Comparison of ENCODE assay signal across 9 cellular contexts in the genomic region with DNA sequence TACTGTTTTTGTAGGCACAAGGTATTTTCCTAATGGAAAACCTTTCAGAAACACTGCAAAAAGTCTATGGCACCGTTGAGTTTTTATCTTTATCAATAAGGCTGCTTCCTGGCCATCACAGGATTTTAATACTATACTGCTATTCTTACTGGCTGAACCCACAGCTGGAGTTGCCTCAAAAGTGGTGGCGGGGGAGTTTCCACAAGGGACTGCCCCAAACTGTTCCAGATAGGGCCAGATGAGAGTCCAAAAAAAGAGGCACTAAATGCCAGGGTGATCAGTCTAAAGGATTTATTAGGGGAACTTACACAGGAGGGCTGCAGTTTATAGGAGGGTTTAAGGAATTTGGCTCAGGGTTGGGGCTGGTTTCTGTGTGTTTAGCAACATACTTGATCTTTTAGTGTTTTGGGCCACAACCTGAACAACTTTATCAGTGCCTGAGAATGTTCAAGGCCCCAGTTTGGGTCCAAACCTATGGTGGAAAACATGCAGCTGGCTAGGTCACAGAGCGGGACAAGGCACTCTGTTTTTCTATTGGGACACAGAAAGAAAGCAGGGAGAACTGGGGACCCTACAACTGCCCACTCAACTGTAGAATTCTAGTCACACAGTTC. TPM values are rescaled to one million over a fixed set of nuclear protein-coding genes. Genes with fewer than 3 reads are reported as not detected.
DNase-seq lines count a peak whose midpoint lies in the region; ATAC-seq and TF ChIP-seq lines count a peak whose summit lies in the region.
"Had no signal": no experiment of that assay in that cellular context is flagged by ENCODE, and none has a peak within 500 bp of the region (broad histone marks: within the 10 kb centered on the region; RNA-seq: fewer than 3 reads in every experiment).

No MANE protein-coding gene starts in this region.

- ATAC-seq in GM19395 (IDR thresholded peaks at IDR 0.05; ENCODE audit: unreplicated experiment) (peak; percentile 64), HG03095 (IDR thresholded peaks at IDR 0.05; ENCODE audit: unreplicated experiment) (peak; percentile 69), GM21367 (IDR thresholded peaks at IDR 0.05; ENCODE audit: unreplicated experiment) (no peak)

- peak overlapping the region; percentile 71 for H3K27ac Mint-ChIP-seq in activated T-helper 1 cell treated with anti-CD3 and anti-CD28 coated beads, Interleukin-12 subunit alpha, Interleukin-12 subunit beta, Interleukin-2, Interleukin-4 antibody, amounts not matched to agents 30 ng/mL and 10 ng/mL and 1 ng/mL, durations not matched to agents 14 hours and 24 hours and 36 hours

- H3K27me3 Mint-ChIP-seq in activated T-helper 1 cell treated with anti-CD3 and anti-CD28 coated beads, Interleukin-12 subunit alpha, Interleukin-12 subunit beta, Interleukin-2, Interleukin-4 antibody, amounts not matched to agents 30 ng/mL and 10 ng/mL and 1 ng/mL, durations not matched to agents 14 hours and 24 hours and 36 hours (ENCODE audit: insufficient read depth): no peaks in the 10 kb centered on the region

- H3K9me3 Mint-ChIP-seq in activated T-helper 1 cell treated with anti-CD3 and anti-CD28 coated beads, Interleukin-12 subunit alpha, Interleukin-12 subunit beta, Interleukin-2, Interleukin-4 antibody, amounts not matched to agents 30 ng/mL and 10 ng/mL and 1 ng/mL, durations not matched to agents 14 hours and 24 hours and 36 hours: no peaks in the 10 kb centered on the region

- DNase-seq in GM10248 (ENCODE audit: extremely low spot score) (peak; percentile 29), NCI-H1930 (lab: John Stamatoyannopoulos, UW) (no peak), coronary artery (ENCODE audit: low spot score) (no peak), HK-2 (ENCODE audit: unreplicated experiment) (no peak)
- DNase-seq in activated T-helper 1 cell treated with anti-CD3 and anti-CD28 coated beads, Interleukin-12 subunit alpha, Interleukin-12 subunit beta, Interleukin-2, Interleukin-4 antibody, amounts not matched to agents 30 ng/mL and 10 ng/mL and 1 ng/mL, durations not matched to agents 14 hours and 24 hours and 36 hours (ENCODE audit: low spot score): no peak
- DNase-seq: cortex of kidney had no signal

- POLR2A ChIA-PET in GM10248 (lab: Yijun Ruan, JAX): no interaction called here

- intact Hi-C loops in activated T-helper 1 cell treated with anti-CD3 and anti-CD28 coated beads, Interleukin-12 subunit alpha, Interleukin-12 subunit beta, Interleukin-2, Interleukin-4 antibody, amounts not matched to agents 30 ng/mL and 10 ng/mL and 1 ng/mL, durations not matched to agents 14 hours and 24 hours and 36 hours (cut with micrococcal nuclease): loop anchor here (1.0 to 5.0 kb wide), 3 partner anchors 16 to 68 kb away; a partner anchor contains a TSS

- H3K27ac ChIP-seq in coronary artery: no peak overlapping the region

- no peak overlapping the region for H3K4me3 ChIP-seq in coronary artery

- peaks cover 14% of the 10 kb centered on the region for H3K36me3 Mint-ChIP-seq in activated T-helper 1 cell treated with anti-CD3 and anti-CD28 coated beads, Interleukin-12 subunit alpha, Interleukin-12 subunit beta, Interleukin-2, Interleukin-4 antibody, amounts not matched to agents 30 ng/mL and 10 ng/mL and 1 ng/mL, durations not matched to agents 14 hours and 24 hours and 36 hours (ENCODE audit: low read depth)

- CTCF ChIA-PET in GM10248 (lab: Yijun Ruan, JAX): no interaction called here

- H3K4me1 Mint-ChIP-seq in activated T-helper 1 cell treated with anti-CD3 and anti-CD28 coated beads, Interleukin-12 subunit alpha, Interleukin-12 subunit beta, Interleukin-2, Interleukin-4 antibody, amounts not matched to agents 30 ng/mL and 10 ng/mL and 1 ng/mL, durations not matched to agents 14 hours and 24 hours and 36 hours (ENCODE audit: low read depth): peaks cover 34% of the 10 kb centered on the region

- H3K4me3 Mint-ChIP-seq in activated T-helper 1 cell treated with anti-CD3 and anti-CD28 coated beads, Interleukin-12 subunit alpha, Interleukin-12 subunit beta, Interleukin-2, Interleukin-4 antibody, amounts not matched to agents 30 ng/mL and 10 ng/mL and 1 ng/mL, durations not matched to agents 14 hours and 24 hours and 36 hours: no peak overlapping the region

- TF ChIP-seq CTCF in GM10248 (IDR thresholded peaks at IDR 0.05; ENCODE audit: control extremely low read depth, extremely low read depth, low read depth, missing control alignments) (no peak), coronary artery (IDR thresholded peaks at IDR 0.05) (no peak)

RNA-seq across cellular contexts. Expression of a gene that starts 41.4 kb away (rescaled TPM):
- 23.3 and 26.8 TPM in 2 replicates for total RNA-seq in activated T-helper 1 cell treated with anti-CD3 and anti-CD28 coated beads, Interleukin-12 subunit alpha, Interleukin-12 subunit beta, Interleukin-2, Interleukin-4 antibody, amounts not matched to agents 30 ng/mL and 10 ng/mL and 1 ng/mL, durations not matched to agents 14 hours and 24 hours and 36 hours
